ENCODE assay signal across 22 cellular contexts in the genomic region with DNA sequence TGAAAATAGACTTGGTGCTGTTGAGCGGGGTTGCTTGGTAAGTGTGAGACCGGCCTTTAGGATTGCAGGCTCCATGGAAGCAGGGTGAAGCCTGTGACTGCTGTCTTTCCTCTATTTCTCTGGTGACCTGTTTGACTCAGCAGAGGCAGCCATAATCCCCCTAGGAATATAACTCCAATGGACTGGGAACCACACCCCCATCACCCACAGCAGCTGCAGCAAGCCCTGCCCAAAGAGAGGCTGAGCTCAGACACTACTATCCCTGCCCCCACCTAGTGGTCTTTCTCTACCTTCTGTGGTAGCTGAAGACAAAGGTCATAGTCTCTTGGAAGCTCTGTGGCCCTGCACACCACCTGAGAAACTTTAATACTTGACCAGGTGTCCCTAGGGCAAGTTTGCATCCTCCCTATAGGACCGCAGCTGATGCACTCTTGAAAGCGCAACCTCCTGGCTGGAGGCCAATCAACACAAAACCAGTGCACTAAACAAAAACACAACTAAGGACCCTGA.
"Had no signal": no experiment of that assay in that cellular context is flagged by ENCODE, and none has a peak within 500 bp of the region (broad histone marks: within the 10 kb centered on the region; RNA-seq: fewer than 3 reads in every experiment).

No MANE protein-coding gene starts in this region.

- H3K27ac Mint-ChIP-seq: natural killer cell had no signal

- FAIRE-seq: colon, endothelial cell of umbilical vein, small intestine had no signal

- H3K4me1 ChIP-seq: foreskin keratinocyte, right atrium auricular region, sigmoid colon, stomach, transverse colon had no signal

- H3K9me3 Mint-ChIP-seq: neural crest cell had no signal

- DNase-seq: dermis blood vessel endothelial cell; erythroblast; foreskin keratinocyte; head of caudate nucleus; hippocampal formation; left colon; mammary epithelial cell; natural killer cell; nucleus accumbens; ovary; sigmoid colon; small intestine; stimulated activated CD4-positive, alpha-beta T cell treated with anti-CD3 and anti-CD28 coated beads, Interleukin-12 subunit alpha, Interleukin-12 subunit beta, amount 100 ng/mL, for 4 hours; stimulated activated naive CD4-positive, alpha-beta T cell; stomach; substantia nigra; transverse colon had no signal

- H3K36me3 ChIP-seq: ovary, right atrium auricular region, sigmoid colon, stomach, thoracic aorta, transverse colon had no signal

- H3K4me1 Mint-ChIP-seq: natural killer cell, neural crest cell had no signal

- H3K27ac ChIP-seq: foreskin keratinocyte, ovary, right atrium auricular region, sigmoid colon, stomach, thoracic aorta, transverse colon had no signal

- H3K4me3 Mint-ChIP-seq: natural killer cell, neural crest cell had no signal

- H3K9me3 ChIP-seq: ovary, sigmoid colon, stomach, thoracic aorta, transverse colon had no signal

- H3K27me3 ChIP-seq: foreskin keratinocyte, ovary, right atrium auricular region, sigmoid colon, stomach, transverse colon had no signal

- H3K4me3 ChIP-seq: ovary, right atrium auricular region, sigmoid colon, stomach, thoracic aorta, transverse colon had no signal

- ATAC-seq: foreskin keratinocyte, left colon, natural killer cell had no signal

- H3K36me3 Mint-ChIP-seq: natural killer cell had no signal
